In the genomic region with DNA sequence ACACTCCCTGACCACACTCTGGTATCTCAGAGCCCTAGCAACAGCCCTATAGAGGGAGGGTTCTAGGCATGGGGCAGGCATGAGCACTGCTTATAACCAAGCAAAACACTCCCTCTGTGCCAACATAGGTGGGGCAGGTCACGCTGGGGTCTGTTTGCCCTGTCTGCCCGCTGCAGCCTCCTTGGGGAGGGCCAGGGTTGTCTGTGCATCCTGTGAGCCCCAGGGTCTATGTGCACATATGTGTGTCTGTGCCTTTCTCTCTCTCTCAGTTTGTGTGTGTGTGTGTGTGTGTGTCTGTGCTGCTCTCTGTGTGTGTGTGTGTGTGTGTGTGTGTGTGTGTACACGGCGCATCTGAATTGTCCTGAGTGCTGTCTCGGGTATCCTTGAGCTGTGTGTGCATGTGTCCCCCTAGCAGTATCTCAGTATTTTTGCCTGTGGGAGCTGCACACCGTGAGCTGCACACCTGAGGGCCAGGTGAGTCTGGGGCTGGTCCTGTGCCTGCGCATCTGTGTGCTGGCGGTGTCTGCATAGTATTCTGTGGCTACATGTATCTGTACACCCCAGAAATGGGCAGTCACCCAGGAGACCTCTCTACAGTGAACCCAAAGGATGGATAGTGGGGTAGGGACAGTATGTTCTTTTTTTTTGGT, we compare ENCODE assay signal across 8 cellular contexts.
DNase-seq lines count a peak whose midpoint lies in the region; ATAC-seq, FAIRE-seq and TF ChIP-seq lines count a peak whose summit lies in the region.
"Not testable (repeated sequence)": the region's sequence is repeated elsewhere in the genome, so short reads cannot be mapped to it uniquely, and the experiment has no call there.

No MANE protein-coding gene starts in this region.

- H2AFZ ChIP-seq in HepG2 (ENCODE audit: low read length), result not testable (repeated sequence)

- H3K27ac Mint-ChIP-seq in T-helper 17 cell, result peak overlapping the region; percentile 49
- not testable (repeated sequence) for H3K27ac Mint-ChIP-seq in nephron progenitor cell

- not testable (repeated sequence) for DNase-seq in A549 (ENCODE audit: low read depth in 1 of 2, low spot score in 1 of 2); T-helper 17 cell; HepG2 (ENCODE audit: low spot score); nephron progenitor cell
- peak; percentile 60 for DNase-seq in colonic mucosa

- not testable (repeated sequence) for H3K27me3 ChIP-seq in HUES48 (ENCODE audit: control insufficient read depth, insufficient read depth, low read length); colonic mucosa; iPS-15b (ENCODE audit: control insufficient read depth, insufficient read depth, low read length)
- H3K27me3 ChIP-seq in HepG2 (ENCODE audit: control insufficient read depth in 1 of 2, insufficient read depth in 2 of 2, low read length in 2 of 2), result peaks cover 0 to 27% of the 10 kb centered on the region in 2 experiments; a peak in 3 of 5 replicates

- no CpG with 5 or more reads among the region's 8 CpGs for WGBS in A549 (ENCODE audit: missing lambda C conversion rate)
- WGBS in HepG2 (ENCODE audit: low lambda C conversion rate), result 33% methylated on average over 3 of the region's 8 CpGs

- not testable (repeated sequence) for TF ChIP-seq CTCF in A549 (IDR thresholded peaks at IDR 0.05); colonic mucosa (IDR thresholded peaks at IDR 0.05); HepG2 (CRISPR knock-in tag; IDR thresholded peaks at IDR 0.05); nephron progenitor cell (IDR thresholded peaks at IDR 0.05)

- H3K27me3 Mint-ChIP-seq in T-helper 17 cell, result not testable (repeated sequence)
- H3K27me3 Mint-ChIP-seq in nephron progenitor cell (ENCODE audit: low read depth, poor library complexity), result peaks cover 74% of the 10 kb centered on the region

- intact Hi-C loops in colonic mucosa (cut with DNase I); HepG2 (cut with micrococcal nuclease; ENCODE audit: unreplicated experiment): not testable (repeated sequence)

- not testable (repeated sequence) for H3K27ac ChIP-seq in A549; HUES48 (ENCODE audit: low read depth, low read length); colonic mucosa; HepG2 (ENCODE audit: extremely low read length, insufficient read depth, low read length)

- not testable (repeated sequence) for H3K36me3 ChIP-seq in ES-I3 (ENCODE audit: insufficient read depth, low read length); HUES48 (ENCODE audit: control insufficient read depth, insufficient read depth, low read length); colonic mucosa; iPS-15b (ENCODE audit: control insufficient read depth, insufficient read depth, low read length); HepG2 (replicated peaks in 1 of 2; ENCODE audit: control insufficient read depth in 1 of 2, insufficient read depth in 2 of 2, low read length in 2 of 2)

- not testable (repeated sequence) for H3K4me3 ChIP-seq in A549; colonic mucosa; HepG2 (replicated peaks in 1 of 3; ENCODE audit: insufficient read depth in 1 of 3, low read depth in 2 of 3, low read length in 3 of 3)
- H3K4me3 ChIP-seq in HUES48 (ENCODE audit: low read depth, low read length) (peak overlapping the region; percentile 65), iPS-15b (ENCODE audit: low read depth, low read length) (peak overlapping the region; percentile 58)

- not testable (repeated sequence) for FAIRE-seq in A549 (lab: Jason Lieb, UNC); HepG2 (lab: Jason Lieb, UNC)

- H3K4me3 Mint-ChIP-seq in T-helper 17 cell, result not testable (repeated sequence)
- H3K4me3 Mint-ChIP-seq in nephron progenitor cell, result peak overlapping the region; percentile 20

- not testable (repeated sequence) for H3K9me3 Mint-ChIP-seq in nephron progenitor cell

- H3K9me3 ChIP-seq in A549; ES-I3 (ENCODE audit: control insufficient read depth, insufficient read depth, low read length); HUES48 (ENCODE audit: control insufficient read depth, insufficient read depth, low read length); T-helper 17 cell (ENCODE audit: control insufficient read depth, low read length, poor library complexity, severe bottlenecking); colonic mucosa; iPS-15b (ENCODE audit: control insufficient read depth, insufficient read depth, low read length); HepG2 (ENCODE audit: low read length): not testable (repeated sequence)

- not testable (repeated sequence) for H3K36me3 Mint-ChIP-seq in T-helper 17 cell (ENCODE audit: low read depth); nephron progenitor cell (ENCODE audit: low read depth)

- H3K9ac ChIP-seq in ES-I3 (ENCODE audit: low read depth, low read length) (peak overlapping the region; percentile 48; the same call in 1 of the 2 replicates), colonic mucosa (ENCODE audit: low read depth in 2 of 2, low read length in 2 of 2) (peak overlapping the region in 1 of 2 donors; percentile 40)
- not testable (repeated sequence) for H3K9ac ChIP-seq in HUES48 (ENCODE audit: low read depth, low read length); iPS-15b (ENCODE audit: low read depth, low read length); HepG2 (ENCODE audit: insufficient read depth, low read depth, low read length)

- H3K4me1 ChIP-seq in A549; ES-I3 (ENCODE audit: insufficient read depth, low read length); HUES48 (ENCODE audit: control insufficient read depth, insufficient read depth, low read length); colonic mucosa; iPS-15b (ENCODE audit: control insufficient read depth, insufficient read depth, low read length); HepG2 (ENCODE audit: insufficient read depth, low read length): not testable (repeated sequence)

- H3K4me1 Mint-ChIP-seq in T-helper 17 cell, nephron progenitor cell: not testable (repeated sequence)

- ATAC-seq in A549 (peak; percentile 33 to 50; a peak in 3 of 6 replicates), HepG2 (peak; percentile 49; the same call in 2 of the 3 replicates)
- ATAC-seq in T-helper 17 cell, result not testable (repeated sequence)

- in situ Hi-C loops in HepG2 (cut with HindIII; ENCODE audit: extremely low pct_ligation_motif_present, low pct_unique_long_range_greater_than_20kb), result loop anchor here (25.0 kb wide), 1 partner anchor 106 kb away; no protein-coding TSS in a partner anchor

- not testable (repeated sequence) for TF ChIP-seq POLR2A in A549 (IDR thresholded peaks at IDR 0.05; ENCODE audit: low read length); HepG2 (IDR thresholded peaks at IDR 0.05; ENCODE audit: insufficient read depth in 1 of 2, low read depth in 2 of 2, low read length in 2 of 2)

- CTCF ChIA-PET in A549 (lab: Yijun Ruan, JAX); HepG2 (lab: Yijun Ruan, JAX; ENCODE audit: low intra/inter-chr PET ratio, low total read pairs): not testable (repeated sequence)

- not testable (repeated sequence) for H3K4me2 ChIP-seq in A549; HepG2 (ENCODE audit: low read depth, low read length)

- BruUV-seq in HepG2 (replicated peaks; lab: Mats Ljungman, UMichigan), result not testable (repeated sequence)

- TF ChIP-seq RAD21 in A549 (conservative IDR thresholded peaks at IDR 0.05 in 1 of 2, IDR thresholded peaks at IDR 0.05 in 1 of 2); HepG2 (CRISPR knock-in tag; IDR thresholded peaks at IDR 0.05): not testable (repeated sequence)

- not testable (repeated sequence) for H3K79me2 ChIP-seq in HepG2 (ENCODE audit: insufficient read depth, low read length)

- POLR2A ChIA-PET in A549 (lab: Yijun Ruan, JAX); HepG2 (lab: Yijun Ruan, JAX): not testable (repeated sequence)

- not testable (repeated sequence) for TF ChIP-seq EP300 in A549 (IDR thresholded peaks at IDR 0.05); HepG2 (IDR thresholded peaks at IDR 0.05; ENCODE audit: low read depth in 2 of 2, low read length in 2 of 2); HepG2 (CRISPR knock-in tag; IDR thresholded peaks at IDR 0.05; ENCODE audit: borderline replicate concordance)

- not testable (repeated sequence) for H4K20me1 ChIP-seq in HepG2 (ENCODE audit: insufficient read depth, low read length)
